ENCODE assay signal across 8 cellular contexts in genomic region chr12:13000935-13001724, GRCh38. TPM values are rescaled to one million over a fixed set of nuclear protein-coding genes. Genes with fewer than 3 reads are reported as not detected.
A peak's percentile ranks its signal among the peaks of the same experiment; 100 is the strongest.
DNase-seq lines count a peak whose midpoint lies in the region; ATAC-seq and TF ChIP-seq lines count a peak whose summit lies in the region.

No MANE protein-coding gene starts in this region.

- CTCF ChIA-PET in A673 (lab: Charles Lee), result interaction anchor here (0.8 kb wide), 1 partner anchor 211 kb away, joined by 4 read pairs; no protein-coding TSS in a partner anchor

- TF ChIP-seq CTCF in A673 (conservative IDR thresholded peaks at IDR 0.05; ENCODE audit: low read depth, low read length), result peak; percentile 36
- peak; percentile 23 for TF ChIP-seq CTCF in MM.1S (IDR thresholded peaks at IDR 0.05; ENCODE audit: low read length)
- TF ChIP-seq CTCF in colonic mucosa (IDR thresholded peaks at IDR 0.05), result peak; percentile 15
- TF ChIP-seq CTCF in kidney epithelial cell (IDR thresholded peaks at IDR 0.05; ENCODE audit: insufficient read depth, low read length, poor library complexity, severe bottlenecking), result peak; percentile 46

- POLR2A ChIA-PET in A673 (lab: Charles Lee; ENCODE audit: low non-redundant PET), result no interaction called here

- ATAC-seq in GM18498 (IDR thresholded peaks at IDR 0.05; ENCODE audit: unreplicated experiment), result peak; percentile 31
- ATAC-seq in activated CD4-positive, CD25-positive, alpha-beta regulatory T cell treated with anti-CD3 and anti-CD28 coated beads, Interleukin-2, amount 50 U/mL, for 24 hours, result peak; percentile 9 to 14

- H3K27ac ChIP-seq in A673 (ENCODE audit: low read depth, low read length, poor library complexity, severe bottlenecking) (peak overlapping the region; percentile 78), MM.1S (ENCODE audit: low read length) (peak overlapping the region; percentile 54; the same call in 1 of the 2 replicates), colonic mucosa (peak overlapping the region; percentile 85)

- no TSS peak for BruUV-seq in A673 (replicated peaks; lab: Mats Ljungman, UMichigan)

- H3K9me2 ChIP-seq in MM.1S (replicated peaks; ENCODE audit: insufficient read depth, low read length), result no peaks in the 10 kb centered on the region

- H3K9ac ChIP-seq in MM.1S (ENCODE audit: low read length), result peak overlapping the region; percentile 54
- peak overlapping the region; percentile 71 to 82 for H3K9ac ChIP-seq in colonic mucosa (ENCODE audit: low read depth in 2 of 2, low read length in 2 of 2)

- H3K36me3 ChIP-seq in A673 (ENCODE audit: insufficient read depth, low read length, poor library complexity, severe bottlenecking), result no peaks in the 10 kb centered on the region
- no peaks in the 10 kb centered on the region for H3K36me3 ChIP-seq in MM.1S (replicated peaks; ENCODE audit: insufficient read depth, low read length)
- no peaks in the 10 kb centered on the region for H3K36me3 ChIP-seq in colonic mucosa
- H3K36me3 ChIP-seq in kidney epithelial cell (ENCODE audit: control insufficient read depth, insufficient read depth, low read length), result no peaks in the 10 kb centered on the region

- peak overlapping the region; percentile 65 for H3K4me2 ChIP-seq in MM.1S (ENCODE audit: low read depth, low read length)

- peak overlapping the region; percentile 69 for H2AFZ ChIP-seq in MM.1S (ENCODE audit: low read length)

- no peaks in the 10 kb centered on the region for H3K9me3 ChIP-seq in A673 (ENCODE audit: low read depth, low read length, poor library complexity, severe bottlenecking)
- H3K9me3 ChIP-seq in MM.1S (replicated peaks; ENCODE audit: insufficient read depth, low read length), result no peaks in the 10 kb centered on the region
- H3K9me3 ChIP-seq in colonic mucosa, result no peaks in the 10 kb centered on the region

- H3F3A ChIP-seq in MM.1S (ENCODE audit: insufficient read depth, low read length), result peaks cover 8% of the 10 kb centered on the region

- peaks cover 18% of the 10 kb centered on the region for H3K79me2 ChIP-seq in MM.1S (ENCODE audit: low read length)

- no peaks in the 10 kb centered on the region for H3K4me1 ChIP-seq in A673 (ENCODE audit: insufficient read depth, low read length, poor library complexity, severe bottlenecking)
- H3K4me1 ChIP-seq in MM.1S (ENCODE audit: low read length), result peaks cover 13% of the 10 kb centered on the region; the same call in 1 of the 2 replicates
- no peaks in the 10 kb centered on the region for H3K4me1 ChIP-seq in colonic mucosa

- no peaks in the 10 kb centered on the region for H4K20me1 ChIP-seq in MM.1S (ENCODE audit: insufficient read depth, low read length)

- H3K27me3 ChIP-seq in A673 (replicated peaks; ENCODE audit: insufficient read depth, low read depth, low read length, poor library complexity) (no peaks in the 10 kb centered on the region), MM.1S (replicated peaks; ENCODE audit: insufficient read depth, low read length) (no peaks in the 10 kb centered on the region), colonic mucosa (no peaks in the 10 kb centered on the region), kidney epithelial cell (ENCODE audit: control insufficient read depth, insufficient read depth, low read length) (no peaks in the 10 kb centered on the region)

- peak overlapping the region; percentile 84 for H3K4me3 ChIP-seq in A673 (ENCODE audit: low read depth, low read length, poor library complexity, severe bottlenecking)
- peak overlapping the region; percentile 60 for H3K4me3 ChIP-seq in MM.1S (ENCODE audit: low read length)
- peak overlapping the region; percentile 58 for H3K4me3 ChIP-seq in colonic mucosa
- H3K4me3 ChIP-seq in kidney epithelial cell (ENCODE audit: low read depth, low read length), result peak overlapping the region; percentile 46

- intact Hi-C loops in A673 (cut with micrococcal nuclease; ENCODE audit: unreplicated experiment), result loop anchor here (2.0 kb wide), 1 partner anchor 98 kb away; no protein-coding TSS in a partner anchor
- intact Hi-C loops in colonic mucosa (cut with DNase I), result loop anchor here (5.0 to 10.0 kb wide), 2 partner anchors 41 to 94 kb away; partner anchors contain the start of gene FAM234B

- DNase-seq in A673 (ENCODE audit: low spot score) (peak; percentile 52), MM.1S (peak; percentile 63), colonic mucosa (peak; percentile 42), kidney epithelial cell (ENCODE audit: low read depth) (no peak), GDM1 (lab: John Stamatoyannopoulos, UW) (no peak)
- DNase-seq in stimulated activated CD4-positive, alpha-beta T cell treated with anti-CD3 and anti-CD28 coated beads, Interleukin-12 subunit alpha, Interleukin-12 subunit beta, amount 100 ng/mL, for 4 hours, result peak; percentile 21

RNA-seq across cellular contexts. Expression of gene HEBP1, which starts 1.1 kb away (rescaled TPM):
- total RNA-seq in A673 (2021) (26.7 and 28.1 TPM in 2 replicates), colonic mucosa (10 to 100 TPM; 40.9 to 61.9 TPM), kidney epithelial cell (14.7 and 19.4 TPM in 2 replicates)

RNA-seq across cellular contexts. Expression of gene FAM234B, which starts 43.1 kb away (rescaled TPM):
- total RNA-seq in A673 (2021), result 11.8 and 13.2 TPM in 2 replicates
- 1 to 10 TPM; 1.5 to 2.0 TPM for total RNA-seq in colonic mucosa
- 4.8 and 5.0 TPM in 2 replicates for total RNA-seq in kidney epithelial cell

RNA-seq across cellular contexts. Expression of gene GPRC5D, which starts 49.2 kb away (rescaled TPM):
- not detected in 2 replicates for total RNA-seq in A673 (2021)
- under 1 TPM in 1 of 2 donors, not detected in 1; 0.27 TPM for total RNA-seq in colonic mucosa
- total RNA-seq in kidney epithelial cell, result not detected in 2 replicates

Comparison
In these comparisons a context has a peak if more than half of its experiments do, and no peak if none do; other contexts are left out.
1. DNase-seq: peak in A673 (single experiment), MM.1S (single experiment), colonic mucosa (single experiment) and stimulated activated CD4-positive, alpha-beta T cell treated with anti-CD3 and anti-CD28 coated beads, Interleukin-12 subunit alpha, Interleukin-12 subunit beta, amount 100 ng/mL, for 4 hours (single experiment); none in kidney epithelial cell (single experiment) and GDM1 (single experiment).
2. Peak in every context shown above with its lines, with median percentiles within 50 percentile points of each other: H3K27ac ChIP-seq, H3K4me3 ChIP-seq and CTCF ChIP-seq.